Comparison of ENCODE assay signal across 8 cellular contexts in genomic region chr11:59680287-59681154, GRCh38. TPM values are rescaled to one million over a fixed set of nuclear protein-coding genes. Genes with fewer than 3 reads are reported as not detected.
DNase-seq lines count a peak whose midpoint lies in the region; ATAC-seq and TF ChIP-seq lines count a peak whose summit lies in the region.

No MANE protein-coding gene starts in this region.

- DNase-seq in D341Med (ENCODE audit: low spot score) (peak; percentile 79), NT2/D1 (ENCODE audit: low read depth, low spot score) (peak; percentile 80), activated T-cell treated with anti-CD3 and anti-CD28 coated beads for 24 hours (ENCODE audit: low read depth) (peak; percentile 40), fibroblast of gingiva (ENCODE audit: low read depth) (peak; percentile 74), upper lobe of right lung (peak; percentile 78)

- TF ChIP-seq CTCF in neutrophil (IDR thresholded peaks at IDR 0.05) (peak; percentile 58), upper lobe of right lung (IDR thresholded peaks at IDR 0.05) (peak; percentile 72)

- H3K4me1 ChIP-seq in NT2/D1 (ENCODE audit: insufficient read depth, insufficient read length) (peaks cover 2% of the 10 kb centered on the region), neutrophil (ENCODE audit: control insufficient read depth in 1 of 2, insufficient read depth in 1 of 2, low read depth in 1 of 2, low read length in 1 of 2) (peaks cover 21 to 24% of the 10 kb centered on the region in 2 experiments), upper lobe of right lung (no peaks in the 10 kb centered on the region)

- H3K27ac ChIP-seq in neutrophil, result no peak overlapping the region
- no peak overlapping the region for H3K27ac ChIP-seq in upper lobe of right lung

- H3K9me3 ChIP-seq in NT2/D1 (ENCODE audit: insufficient read depth, low read length), result peaks cover 8% of the 10 kb centered on the region; the same call in 1 of the 2 replicates
- H3K9me3 ChIP-seq in neutrophil, result no peaks in the 10 kb centered on the region
- no peaks in the 10 kb centered on the region for H3K9me3 ChIP-seq in upper lobe of right lung

- H3K9ac ChIP-seq in NT2/D1 (ENCODE audit: insufficient read length, low read depth), result no peak overlapping the region

- peak; percentile 97 for ATAC-seq in GM19463 (IDR thresholded peaks at IDR 0.05; ENCODE audit: unreplicated experiment)
- ATAC-seq in HG03565 (IDR thresholded peaks at IDR 0.05; ENCODE audit: unreplicated experiment), result peak; percentile 89
- peak; percentile 99 for ATAC-seq in upper lobe of right lung

- H3K4me3 ChIP-seq in NT2/D1 (ENCODE audit: insufficient read length, low read depth) (no peak overlapping the region), neutrophil (ENCODE audit: low read depth in 1 of 2, low read length in 1 of 2) (no peak overlapping the region), upper lobe of right lung (no peak overlapping the region)

- H3K27me3 ChIP-seq in NT2/D1 (ENCODE audit: insufficient read depth, insufficient read length) (no peaks in the 10 kb centered on the region), neutrophil (no peaks in the 10 kb centered on the region), upper lobe of right lung (no peaks in the 10 kb centered on the region)

- H3K36me3 ChIP-seq in NT2/D1 (ENCODE audit: insufficient read depth, insufficient read length, low read length) (no peaks in the 10 kb centered on the region), neutrophil (no peaks in the 10 kb centered on the region), upper lobe of right lung (no peaks in the 10 kb centered on the region)

- intact Hi-C loops in upper lobe of right lung (cut with DNase I), result no loop called here

RNA-seq across cellular contexts. Expression of gene PATL1, which starts 11.7 kb away (rescaled TPM):
- total RNA-seq in upper lobe of right lung, result 35.9 TPM

RNA-seq across cellular contexts. Expression of gene OR10V1, which starts 33.1 kb away (rescaled TPM):
- total RNA-seq in upper lobe of right lung, result not detected
